8 cellular contexts compared by ENCODE assay signal in genomic region chr13:44191504-44192171, GRCh38.
DNase-seq lines count a peak whose midpoint lies in the region; ATAC-seq and TF ChIP-seq lines count a peak whose summit lies in the region.

No MANE protein-coding gene starts in this region.

- peaks cover 35% of the 10 kb centered on the region for H3K4me1 Mint-ChIP-seq in Calu3 (ENCODE audit: low read depth, unreplicated experiment)

- H3K4me3 ChIP-seq in left ventricle myocardium inferior (peak overlapping the region; percentile 12), retinal pigment epithelial cell (ENCODE audit: low read length) (no peak overlapping the region)

- H3K27ac Mint-ChIP-seq in Calu3 (ENCODE audit: unreplicated experiment): no peak overlapping the region

- peaks cover 6% of the 10 kb centered on the region for H3K36me3 Mint-ChIP-seq in Calu3 (ENCODE audit: insufficient read depth, unreplicated experiment)

- no peaks in the 10 kb centered on the region for H3K27me3 ChIP-seq in left ventricle myocardium inferior (ENCODE audit: low read depth)

- peak overlapping the region; percentile 67 for H3K27ac ChIP-seq in angular gyrus (ENCODE audit: low read depth, low read length)
- H3K27ac ChIP-seq in left ventricle myocardium inferior (replicated peaks): peak overlapping the region; percentile 47

- DNase-seq in Calu3 (peak; percentile 33), SHP77 treated with DMSO at 0.1 percent for 48 hours (lab: John Stamatoyannopoulos, UW) (peak; percentile 24), left ventricle myocardium inferior (no peak), retinal pigment epithelial cell (ENCODE audit: low read depth) (no peak)

- BruUV-seq in Calu3 (replicated peaks; lab: Mats Ljungman, UMichigan): no TSS peak

- no peak overlapping the region for H3K4me3 Mint-ChIP-seq in Calu3 (ENCODE audit: low read depth, unreplicated experiment)

- peaks cover 7% of the 10 kb centered on the region for H3K4me1 ChIP-seq in left ventricle myocardium inferior

- H3K9me3 ChIP-seq in left ventricle myocardium inferior (replicated peaks): no peaks in the 10 kb centered on the region

- H3K9me3 Mint-ChIP-seq in Calu3 (ENCODE audit: low read depth, unreplicated experiment): peaks cover 5% of the 10 kb centered on the region

- no peaks in the 10 kb centered on the region for H3K27me3 Mint-ChIP-seq in Calu3 (ENCODE audit: unreplicated experiment)

- no peak for ATAC-seq in HG03135 (IDR thresholded peaks at IDR 0.05; ENCODE audit: unreplicated experiment)
- ATAC-seq in HG03442 (IDR thresholded peaks at IDR 0.05; ENCODE audit: unreplicated experiment): no peak

- intact Hi-C loops in Calu3 (cut with micrococcal nuclease; ENCODE audit: unreplicated experiment): loop anchor here (5.0 kb wide), 1 partner anchor 246 kb away; no protein-coding TSS in a partner anchor
- intact Hi-C loops in left ventricle myocardium inferior (cut with micrococcal nuclease): no loop called here

- TF ChIP-seq EP300 in Ishikawa (IDR thresholded peaks at IDR 0.05; ENCODE audit: borderline replicate concordance): no peak

- CTCF ChIA-PET in Calu3 (lab: Charles Lee): no interaction called here

- TF ChIP-seq CTCF in Calu3 (IDR thresholded peaks at IDR 0.05; ENCODE audit: unreplicated experiment) (no peak), left ventricle myocardium inferior (IDR thresholded peaks at IDR 0.05; ENCODE audit: borderline replicate concordance) (peak; percentile 81), retinal pigment epithelial cell (conservative IDR thresholded peaks at IDR 0.05; ENCODE audit: low read depth, low read length) (peak; percentile 74)

- TF ChIP-seq RAD21 in Ishikawa (IDR thresholded peaks at IDR 0.05; ENCODE audit: low read depth): peak; percentile 65

- no peaks in the 10 kb centered on the region for H3K36me3 ChIP-seq in left ventricle myocardium inferior

TF ChIP-seq in Ishikawa, 13 proteins besides CTCF, POLR2A, EP300 and RAD21:
- TF ChIP-seq, protein P1, sequence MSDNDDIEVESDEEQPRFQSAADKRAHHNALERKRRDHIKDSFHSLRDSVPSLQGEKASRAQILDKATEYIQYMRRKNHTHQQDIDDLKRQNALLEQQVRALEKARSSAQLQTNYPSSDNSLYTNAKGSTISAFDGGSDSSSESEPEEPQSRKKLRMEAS (IDR thresholded peaks at IDR 0.05): no peak
- TF ChIP-seq REST (IDR thresholded peaks at IDR 0.05; ENCODE audit: low read depth) (no peak), CEBPB (IDR thresholded peaks at IDR 0.05) (peak; percentile 97), CREB1 (IDR thresholded peaks at IDR 0.05; ENCODE audit: low read depth) (no peak), TAF1 (IDR thresholded peaks at IDR 0.05; ENCODE audit: low read depth) (no peak), USF1 (IDR thresholded peaks at IDR 0.05) (no peak), TEAD4 (IDR thresholded peaks at IDR 0.05) (no peak; the same call in 1 of the 2 replicates), YY1 (IDR thresholded peaks at IDR 0.05; ENCODE audit: low read depth) (peak; percentile 76), FOXM1 (IDR thresholded peaks at IDR 0.05; ENCODE audit: borderline replicate concordance, low read depth) (no peak), NFIC (IDR thresholded peaks at IDR 0.05) (no peak), ZBTB7A (IDR thresholded peaks at IDR 0.05; ENCODE audit: low read depth) (no peak), TCF12 (IDR thresholded peaks at IDR 0.05; ENCODE audit: low read depth) (no peak)

Comparison
In these comparisons a context has a peak if more than half of its experiments do, and no peak if none do; other contexts are left out.
1. DNase-seq: peak in Calu3 (single experiment) and SHP77 treated with DMSO at 0.1 percent for 48 hours (single experiment); none in left ventricle myocardium inferior (single experiment) and retinal pigment epithelial cell (single experiment).